Comparison of ENCODE assay signal across 2 cellular contexts in the genomic region with DNA sequence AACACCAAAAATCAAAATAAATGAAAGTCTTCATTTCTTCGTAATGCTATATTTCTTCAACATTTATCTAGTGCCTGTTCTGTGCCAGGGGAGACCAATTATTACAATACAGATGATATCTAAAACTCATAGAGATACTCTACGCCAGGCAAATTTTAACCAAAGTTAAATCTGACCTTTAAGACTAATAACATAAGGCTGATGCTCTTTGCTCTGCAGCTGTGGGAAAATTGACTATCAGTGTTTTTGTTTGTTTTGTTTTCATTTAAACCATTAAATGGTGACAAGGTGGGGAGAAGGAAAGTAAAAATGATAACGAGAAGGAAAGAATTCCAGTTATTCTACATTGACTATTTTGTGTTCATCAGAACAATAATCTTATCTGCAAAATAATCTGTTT.
A peak's percentile ranks its signal among the peaks of the same experiment; 100 is the strongest.
TF ChIP-seq lines count a peak whose summit lies in the region.

No MANE protein-coding gene starts in this region.

TF ChIP-seq in liver, 16 proteins besides CTCF, POLR2A, EP300 and RAD21:
- TF ChIP-seq, protein P1, sequence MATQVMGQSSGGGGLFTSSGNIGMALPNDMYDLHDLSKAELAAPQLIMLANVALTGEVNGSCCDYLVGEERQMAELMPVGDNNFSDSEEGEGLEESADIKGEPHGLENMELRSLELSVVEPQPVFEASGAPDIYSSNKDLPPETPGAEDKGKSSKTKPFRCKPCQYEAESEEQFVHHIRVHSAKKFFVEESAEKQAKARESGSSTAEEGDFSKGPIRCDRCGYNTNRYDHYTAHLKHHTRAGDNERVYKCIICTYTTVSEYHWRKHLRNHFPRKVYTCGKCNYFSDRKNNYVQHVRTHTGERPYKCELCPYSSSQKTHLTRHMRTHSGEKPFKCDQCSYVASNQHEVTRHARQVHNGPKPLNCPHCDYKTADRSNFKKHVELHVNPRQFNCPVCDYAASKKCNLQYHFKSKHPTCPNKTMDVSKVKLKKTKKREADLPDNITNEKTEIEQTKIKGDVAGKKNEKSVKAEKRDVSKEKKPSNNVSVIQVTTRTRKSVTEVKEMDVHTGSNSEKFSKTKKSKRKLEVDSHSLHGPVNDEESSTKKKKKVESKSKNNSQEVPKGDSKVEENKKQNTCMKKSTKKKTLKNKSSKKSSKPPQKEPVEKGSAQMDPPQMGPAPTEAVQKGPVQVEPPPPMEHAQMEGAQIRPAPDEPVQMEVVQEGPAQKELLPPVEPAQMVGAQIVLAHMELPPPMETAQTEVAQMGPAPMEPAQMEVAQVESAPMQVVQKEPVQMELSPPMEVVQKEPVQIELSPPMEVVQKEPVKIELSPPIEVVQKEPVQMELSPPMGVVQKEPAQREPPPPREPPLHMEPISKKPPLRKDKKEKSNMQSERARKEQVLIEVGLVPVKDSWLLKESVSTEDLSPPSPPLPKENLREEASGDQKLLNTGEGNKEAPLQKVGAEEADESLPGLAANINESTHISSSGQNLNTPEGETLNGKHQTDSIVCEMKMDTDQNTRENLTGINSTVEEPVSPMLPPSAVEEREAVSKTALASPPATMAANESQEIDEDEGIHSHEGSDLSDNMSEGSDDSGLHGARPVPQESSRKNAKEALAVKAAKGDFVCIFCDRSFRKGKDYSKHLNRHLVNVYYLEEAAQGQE (IDR thresholded peaks at IDR 0.05), result no peak
- TF ChIP-seq FOXA1 (IDR thresholded peaks at IDR 0.05) (no peak), HNF4A (conservative IDR thresholded peaks at IDR 0.05) (peak; percentile 37 to 52), NR2F2 (IDR thresholded peaks at IDR 0.05) (no peak), GABPA (IDR thresholded peaks at IDR 0.05 in 1 of 2, conservative IDR thresholded peaks at IDR 0.05 in 1 of 2) (no peak), SP1 (IDR thresholded peaks at IDR 0.05) (peak; percentile 16), FOXA2 (IDR thresholded peaks at IDR 0.05) (no peak), TAF1 (conservative IDR thresholded peaks at IDR 0.05) (no peak), HNF4G (IDR thresholded peaks at IDR 0.05) (no peak), YY1 (IDR thresholded peaks at IDR 0.05) (no peak), EGR1 (IDR thresholded peaks at IDR 0.05; ENCODE audit: low read depth in 2 of 2) (no peak), RXRA (IDR thresholded peaks at IDR 0.05) (peak; percentile 24 to 41), JUND (IDR thresholded peaks at IDR 0.05) (no peak)
- TF ChIP-seq, protein P2, sequence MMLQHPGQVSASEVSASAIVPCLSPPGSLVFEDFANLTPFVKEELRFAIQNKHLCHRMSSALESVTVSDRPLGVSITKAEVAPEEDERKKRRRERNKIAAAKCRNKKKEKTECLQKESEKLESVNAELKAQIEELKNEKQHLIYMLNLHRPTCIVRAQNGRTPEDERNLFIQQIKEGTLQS (IDR thresholded peaks at IDR 0.05), result no peak
- TF ChIP-seq, protein P3, sequence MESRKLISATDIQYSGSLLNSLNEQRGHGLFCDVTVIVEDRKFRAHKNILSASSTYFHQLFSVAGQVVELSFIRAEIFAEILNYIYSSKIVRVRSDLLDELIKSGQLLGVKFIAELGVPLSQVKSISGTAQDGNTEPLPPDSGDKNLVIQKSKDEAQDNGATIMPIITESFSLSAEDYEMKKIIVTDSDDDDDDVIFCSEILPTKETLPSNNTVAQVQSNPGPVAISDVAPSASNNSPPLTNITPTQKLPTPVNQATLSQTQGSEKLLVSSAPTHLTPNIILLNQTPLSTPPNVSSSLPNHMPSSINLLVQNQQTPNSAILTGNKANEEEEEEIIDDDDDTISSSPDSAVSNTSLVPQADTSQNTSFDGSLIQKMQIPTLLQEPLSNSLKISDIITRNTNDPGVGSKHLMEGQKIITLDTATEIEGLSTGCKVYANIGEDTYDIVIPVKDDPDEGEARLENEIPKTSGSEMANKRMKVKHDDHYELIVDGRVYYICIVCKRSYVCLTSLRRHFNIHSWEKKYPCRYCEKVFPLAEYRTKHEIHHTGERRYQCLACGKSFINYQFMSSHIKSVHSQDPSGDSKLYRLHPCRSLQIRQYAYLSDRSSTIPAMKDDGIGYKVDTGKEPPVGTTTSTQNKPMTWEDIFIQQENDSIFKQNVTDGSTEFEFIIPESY (IDR thresholded peaks at IDR 0.05), result no peak
- TF ChIP-seq, protein P4, sequence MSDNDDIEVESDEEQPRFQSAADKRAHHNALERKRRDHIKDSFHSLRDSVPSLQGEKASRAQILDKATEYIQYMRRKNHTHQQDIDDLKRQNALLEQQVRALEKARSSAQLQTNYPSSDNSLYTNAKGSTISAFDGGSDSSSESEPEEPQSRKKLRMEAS (IDR thresholded peaks at IDR 0.05), result no peak

TF ChIP-seq in HepG2, 621 proteins besides CTCF, POLR2A, EP300 and RAD21:
- TF ChIP-seq NR3C1 (CRISPR knock-in tag; IDR thresholded peaks at IDR 0.05) (no peak), IKZF4 (CRISPR knock-in tag; IDR thresholded peaks at IDR 0.05; ENCODE audit: borderline replicate concordance, low read depth, not compliant biosample characterization) (no peak), ZNF713 (CRISPR knock-in tag; IDR thresholded peaks at IDR 0.05) (no peak), PITX1 (CRISPR knock-in tag; IDR thresholded peaks at IDR 0.05) (no peak), CBX2 (IDR thresholded peaks at IDR 0.05; ENCODE audit: low read depth, low read length) (no peak), CBX2 (CRISPR knock-in tag; IDR thresholded peaks at IDR 0.05; ENCODE audit: low read depth) (no peak), XBP1 (CRISPR knock-in tag; IDR thresholded peaks at IDR 0.05) (no peak), MTF1 (CRISPR knock-in tag; IDR thresholded peaks at IDR 0.05) (no peak), KDM5A (IDR thresholded peaks at IDR 0.05; ENCODE audit: borderline replicate concordance, low read length) (no peak), ZNF432 (CRISPR knock-in tag; IDR thresholded peaks at IDR 0.05; ENCODE audit: borderline replicate concordance) (no peak), ZSCAN29 (CRISPR knock-in tag; conservative IDR thresholded peaks at IDR 0.05) (no peak), ZSCAN9 (CRISPR knock-in tag; IDR thresholded peaks at IDR 0.05; ENCODE audit: borderline replicate concordance) (no peak), ZBTB3 (CRISPR knock-in tag; IDR thresholded peaks at IDR 0.05; ENCODE audit: borderline replicate concordance, low read depth) (no peak)
- TF ChIP-seq, protein P5, sequence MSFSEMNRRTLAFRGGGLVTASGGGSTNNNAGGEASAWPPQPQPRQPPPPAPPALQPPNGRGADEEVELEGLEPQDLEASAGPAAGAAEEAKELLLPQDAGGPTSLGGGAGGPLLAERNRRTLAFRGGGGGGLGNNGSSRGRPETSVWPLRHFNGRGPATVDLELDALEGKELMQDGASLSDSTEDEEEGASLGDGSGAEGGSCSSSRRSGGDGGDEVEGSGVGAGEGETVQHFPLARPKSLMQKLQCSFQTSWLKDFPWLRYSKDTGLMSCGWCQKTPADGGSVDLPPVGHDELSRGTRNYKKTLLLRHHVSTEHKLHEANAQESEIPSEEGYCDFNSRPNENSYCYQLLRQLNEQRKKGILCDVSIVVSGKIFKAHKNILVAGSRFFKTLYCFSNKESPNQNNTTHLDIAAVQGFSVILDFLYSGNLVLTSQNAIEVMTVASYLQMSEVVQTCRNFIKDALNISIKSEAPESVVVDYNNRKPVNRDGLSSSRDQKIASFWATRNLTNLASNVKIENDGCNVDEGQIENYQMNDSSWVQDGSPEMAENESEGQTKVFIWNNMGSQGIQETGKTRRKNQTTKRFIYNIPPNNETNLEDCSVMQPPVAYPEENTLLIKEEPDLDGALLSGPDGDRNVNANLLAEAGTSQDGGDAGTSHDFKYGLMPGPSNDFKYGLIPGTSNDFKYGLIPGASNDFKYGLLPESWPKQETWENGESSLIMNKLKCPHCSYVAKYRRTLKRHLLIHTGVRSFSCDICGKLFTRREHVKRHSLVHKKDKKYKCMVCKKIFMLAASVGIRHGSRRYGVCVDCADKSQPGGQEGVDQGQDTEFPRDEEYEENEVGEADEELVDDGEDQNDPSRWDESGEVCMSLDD (CRISPR knock-in tag; IDR thresholded peaks at IDR 0.05; ENCODE audit: borderline replicate concordance), result no peak
- TF ChIP-seq, protein P6, sequence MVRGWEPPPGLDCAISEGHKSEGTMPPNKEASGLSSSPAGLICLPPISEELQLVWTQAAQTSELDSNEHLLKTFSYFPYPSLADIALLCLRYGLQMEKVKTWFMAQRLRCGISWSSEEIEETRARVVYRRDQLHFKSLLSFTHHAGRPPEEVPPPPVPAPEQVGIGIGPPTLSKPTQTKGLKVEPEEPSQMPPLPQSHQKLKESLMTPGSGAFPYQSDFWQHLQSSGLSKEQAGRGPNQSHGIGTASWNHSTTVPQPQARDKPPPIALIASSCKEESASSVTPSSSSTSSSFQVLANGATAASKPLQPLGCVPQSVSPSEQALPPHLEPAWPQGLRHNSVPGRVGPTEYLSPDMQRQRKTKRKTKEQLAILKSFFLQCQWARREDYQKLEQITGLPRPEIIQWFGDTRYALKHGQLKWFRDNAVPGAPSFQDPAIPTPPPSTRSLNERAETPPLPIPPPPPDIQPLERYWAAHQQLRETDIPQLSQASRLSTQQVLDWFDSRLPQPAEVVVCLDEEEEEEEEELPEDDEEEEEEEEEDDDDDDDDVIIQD (CRISPR knock-in tag; IDR thresholded peaks at IDR 0.05; ENCODE audit: low read depth), result no peak
- TF ChIP-seq, protein P7, sequence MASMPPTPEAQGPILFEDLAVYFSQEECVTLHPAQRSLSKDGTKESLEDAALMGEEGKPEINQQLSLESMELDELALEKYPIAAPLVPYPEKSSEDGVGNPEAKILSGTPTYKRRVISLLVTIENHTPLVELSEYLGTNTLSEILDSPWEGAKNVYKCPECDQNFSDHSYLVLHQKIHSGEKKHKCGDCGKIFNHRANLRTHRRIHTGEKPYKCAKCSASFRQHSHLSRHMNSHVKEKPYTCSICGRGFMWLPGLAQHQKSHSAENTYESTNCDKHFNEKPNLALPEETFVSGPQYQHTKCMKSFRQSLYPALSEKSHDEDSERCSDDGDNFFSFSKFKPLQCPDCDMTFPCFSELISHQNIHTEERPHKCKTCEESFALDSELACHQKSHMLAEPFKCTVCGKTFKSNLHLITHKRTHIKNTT (CRISPR knock-in tag; IDR thresholded peaks at IDR 0.05), result no peak
